In genomic region chr2:27628767-27629709, GRCh38 we compare ENCODE assay signal across 1 cellular context.
TF ChIP-seq lines count a peak whose summit lies in the region.

CCDC121 (minus strand) TSS chr2:27629012; CDS start chr2:27627799, 1,213 bp downstream.
GPN1 (plus strand) TSS chr2:27629050; CDS start chr2:27629059, 9 bp downstream.

TF ChIP-seq in K562, 482 proteins besides CTCF, POLR2A, EP300 and RAD21 (continued from another document and continues in another):
- TF ChIP-seq BCLAF1 (IDR thresholded peaks at IDR 0.05; ENCODE audit: borderline replicate concordance in 1 of 2, control insufficient read depth in 1 of 2, low read depth in 2 of 2, low read length in 1 of 2) (no peak), MED1 (CRISPR knock-in tag; IDR thresholded peaks at IDR 0.05; ENCODE audit: borderline replicate concordance) (no peak), PHB (CRISPR knock-in tag; IDR thresholded peaks at IDR 0.05) (no peak), GTF2A2 (tag; IDR thresholded peaks at IDR 0.05) (no peak), KHSRP (IDR thresholded peaks at IDR 0.05) (no peak), ZNF197 (CRISPR knock-in tag; IDR thresholded peaks at IDR 0.05; ENCODE audit: low read depth) (no peak), GABPB1 (CRISPR knock-in tag; IDR thresholded peaks at IDR 0.05) (peak; percentile 92), TOE1 (IDR thresholded peaks at IDR 0.05; ENCODE audit: borderline replicate concordance) (peak; percentile 76; the same call in 1 of the 2 replicates), TOE1 (CRISPR knock-in tag; IDR thresholded peaks at IDR 0.05; ENCODE audit: borderline replicate concordance, low read depth) (no peak), ZNF511 (CRISPR knock-in tag; IDR thresholded peaks at IDR 0.05) (no peak; the same call in none of the 2 replicates), JUND (IDR thresholded peaks at IDR 0.05; ENCODE audit: borderline replicate concordance, low read depth, low read length) (peak; percentile 73), JUND (tag; IDR thresholded peaks at IDR 0.05; ENCODE audit: borderline replicate concordance, low read depth, low read length) (peak; percentile 53; the same call in 1 of the 3 replicates), MECOM (CRISPR knock-in tag; IDR thresholded peaks at IDR 0.05) (no peak), GATAD2A (IDR thresholded peaks at IDR 0.05) (no peak), C11orf30 (IDR thresholded peaks at IDR 0.05; ENCODE audit: low read depth) (peak; percentile 92), ATF7 (IDR thresholded peaks at IDR 0.05) (peak; percentile 67), ETS1 (conservative IDR thresholded peaks at IDR 0.05; ENCODE audit: control insufficient read depth, low read depth, low read length) (peak; percentile 77; the same call in 1 of the 2 replicates), SMAD4 (CRISPR knock-in tag; conservative IDR thresholded peaks at IDR 0.05) (no peak), ETV6 (IDR thresholded peaks at IDR 0.05; ENCODE audit: borderline replicate concordance in 1 of 2, low read depth in 2 of 2, low read length in 1 of 2) (no peak), ETV6 (CRISPR knock-in tag; IDR thresholded peaks at IDR 0.05; ENCODE audit: borderline replicate concordance) (no peak), RNF2 (IDR thresholded peaks at IDR 0.05) (no peak), NCOA1 (IDR thresholded peaks at IDR 0.05; ENCODE audit: low read depth) (peak; percentile 31; the same call in 1 of the 2 replicates), MAX (CRISPR knock-in tag; IDR thresholded peaks at IDR 0.05) (peak; percentile 92), POLR2B (IDR thresholded peaks at IDR 0.05; ENCODE audit: low read depth, partially characterized antibody) (peak; percentile 90), NR4A1 (CRISPR knock-in tag; IDR thresholded peaks at IDR 0.05) (no peak), NR4A1 (tag; IDR thresholded peaks at IDR 0.05) (0 out of 2 replicates have a peak, but pooled peaks have one; percentile 38), PRPF4 (IDR thresholded peaks at IDR 0.05; ENCODE audit: insufficient read depth, low read depth, low read length, poor library complexity, severe bottlenecking) (no peak), POLR2AphosphoS5 (IDR thresholded peaks at IDR 0.05; ENCODE audit: control insufficient read depth, insufficient read depth, low read depth, low read length) (peak; percentile 86), ELF1 (tag; IDR thresholded peaks at IDR 0.05) (peak; percentile 67), CTCFL (IDR thresholded peaks at IDR 0.05; ENCODE audit: borderline replicate concordance, insufficient read depth, low read depth, low read length, poor library complexity, severe bottlenecking) (no peak), CCAR2 (IDR thresholded peaks at IDR 0.05; ENCODE audit: low read depth, low read length) (no peak), ZNF3 (CRISPR knock-in tag; IDR thresholded peaks at IDR 0.05) (no peak), ZNF347 (CRISPR knock-in tag; IDR thresholded peaks at IDR 0.05; ENCODE audit: low read depth) (no peak), ZBED1 (IDR thresholded peaks at IDR 0.05) (0 out of 2 replicates have a peak, but pooled peaks have one; percentile 49), NFRKB (IDR thresholded peaks at IDR 0.05; ENCODE audit: low read depth) (peak; percentile 82; the same call in 1 of the 2 replicates), TAF1 (IDR thresholded peaks at IDR 0.05; ENCODE audit: control insufficient read depth, extremely low read depth, insufficient read depth, low read length, severe bottlenecking) (peak; percentile 97), ZBTB49 (CRISPR knock-in tag; IDR thresholded peaks at IDR 0.05; ENCODE audit: borderline replicate concordance) (peak; percentile 8; the same call in 1 of the 2 replicates), MXD1 (CRISPR knock-in tag; IDR thresholded peaks at IDR 0.05; ENCODE audit: borderline replicate concordance, poor library complexity, severe bottlenecking) (peak; percentile 36), FOXK1 (CRISPR knock-in tag; IDR thresholded peaks at IDR 0.05; ENCODE audit: borderline replicate concordance) (no peak), TAF7 (tag; IDR thresholded peaks at IDR 0.05) (peak; percentile 95), ZFX (CRISPR knock-in tag; IDR thresholded peaks at IDR 0.05) (peak; percentile 63), UBTF (IDR thresholded peaks at IDR 0.05; ENCODE audit: borderline replicate concordance in 1 of 2, low read depth in 2 of 2, low read length in 2 of 2) (peak in 1 of 2 experiments; percentile 32; a peak in 1 of 4 replicates), ELK3 (CRISPR knock-in tag; IDR thresholded peaks at IDR 0.05) (no peak), BMI1 (IDR thresholded peaks at IDR 0.05; ENCODE audit: low read length) (0 out of 2 replicates have a peak, but pooled peaks have one; percentile 47), ZNF184 (CRISPR knock-in tag; IDR thresholded peaks at IDR 0.05) (no peak), E2F8 (IDR thresholded peaks at IDR 0.05; ENCODE audit: low read depth, partially characterized antibody) (peak; percentile 57), POLR3A (IDR thresholded peaks at IDR 0.05; ENCODE audit: borderline replicate concordance, extremely low read depth, insufficient read depth, insufficient read length) (no peak), ESRRA (IDR thresholded peaks at IDR 0.05; ENCODE audit: borderline replicate concordance, low read depth) (peak; percentile 64; the same call in 1 of the 2 replicates), L3MBTL2 (IDR thresholded peaks at IDR 0.05) (peak; percentile 39; the same call in 1 of the 2 replicates), ZNF24 (IDR thresholded peaks at IDR 0.05) (no peak), SP1 (CRISPR knock-in tag; IDR thresholded peaks at IDR 0.05) (peak; percentile 75; the same call in 1 of the 2 replicates)
